21 cellular contexts compared by ENCODE assay signal in the genomic region with DNA sequence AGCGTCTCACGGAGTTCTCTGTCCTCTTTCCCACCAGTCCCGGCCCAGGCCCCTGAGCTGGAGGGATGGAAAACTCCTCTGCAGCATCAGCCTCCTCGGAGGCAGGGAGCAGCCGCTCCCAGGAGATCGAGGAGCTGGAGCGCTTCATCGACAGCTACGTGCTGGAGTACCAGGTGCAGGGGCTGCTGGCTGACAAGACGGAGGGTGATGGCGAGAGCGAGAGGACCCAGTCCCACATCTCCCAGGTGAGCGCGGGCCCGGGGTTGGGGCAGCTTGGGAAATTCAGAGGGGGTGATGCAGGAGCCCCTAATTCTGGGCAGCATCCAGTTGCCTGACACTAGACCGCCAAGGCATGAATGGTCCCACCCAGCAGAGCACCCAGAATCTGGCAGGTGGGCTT.
DNase-seq lines count a peak whose midpoint lies in the region; ATAC-seq, FAIRE-seq and TF ChIP-seq lines count a peak whose summit lies in the region.
"Had no signal": no experiment of that assay in that cellular context is flagged by ENCODE, and none has a peak within 500 bp of the region (broad histone marks: within the 10 kb centered on the region; RNA-seq: fewer than 3 reads in every experiment).

No MANE protein-coding gene starts in this region.

- H2BK120ac ChIP-seq in H1 (replicated peaks; ENCODE audit: low read depth, low read length) (no peak overlapping the region), trophoblast cell (ENCODE audit: insufficient read depth, low read length, poor library complexity) (no peak overlapping the region)

- H3K79me1 ChIP-seq in H1 (ENCODE audit: low read depth, low read length) = no peaks in the 10 kb centered on the region
- peaks cover 13% of the 10 kb centered on the region for H3K79me1 ChIP-seq in trophoblast cell (ENCODE audit: low read length)

- H3K23ac ChIP-seq in H1 (ENCODE audit: insufficient read length) (no peak overlapping the region), trophoblast cell (ENCODE audit: low read length) (no peak overlapping the region)

- peaks cover 7% of the 10 kb centered on the region; the same call in 1 of the 2 replicates for H3K27me3 Mint-ChIP-seq in HFFc6 (ENCODE audit: insufficient read depth)
- H3K27me3 Mint-ChIP-seq: B cell; CD4-positive, CD25-positive, alpha-beta regulatory T cell had no signal

- TF ChIP-seq POLR2A in H1 (IDR thresholded peaks at IDR 0.05; ENCODE audit: control extremely low read depth in 1 of 2, low read depth in 2 of 2, low read length in 2 of 2) = no peak

- H3K27me3 ChIP-seq in H1 (replicated peaks in 1 of 4; ENCODE audit: control insufficient read depth in 3 of 4, extremely low read depth in 1 of 4, insufficient read depth in 3 of 4, low read length in 3 of 4) (no peaks in the 10 kb centered on the region), trophoblast cell (ENCODE audit: insufficient read depth, low read length) (no peaks in the 10 kb centered on the region)
- H3K27me3 ChIP-seq: BLaER1 had no signal

- H3K9ac ChIP-seq in H1 (replicated peaks in 1 of 4; ENCODE audit: extremely low read depth in 1 of 4, low read depth in 3 of 4, low read length in 3 of 4) = no peak overlapping the region
- no peak overlapping the region for H3K9ac ChIP-seq in trophoblast cell (ENCODE audit: low read length)
- H3K9ac ChIP-seq: BLaER1, GM23248 had no signal

- no peak for ATAC-seq in GM21423 (IDR thresholded peaks at IDR 0.05; ENCODE audit: unreplicated experiment)
- ATAC-seq: CD8-positive, alpha-beta T cell; HCT116 had no signal

- no peak overlapping the region for H2AK5ac ChIP-seq in H1 (ENCODE audit: low read depth, low read length)
- no peak overlapping the region for H2AK5ac ChIP-seq in trophoblast cell (ENCODE audit: low read length)

- TF ChIP-seq EP300 in H1 (IDR thresholded peaks at IDR 0.05; ENCODE audit: borderline replicate concordance in 1 of 2, low read depth in 2 of 2, low read length in 2 of 2) = no peak

- H3K4me3 Mint-ChIP-seq in HFFc6 = no peak overlapping the region
- H3K4me3 Mint-ChIP-seq: B cell; CD4-positive, CD25-positive, alpha-beta regulatory T cell; CD8-positive, alpha-beta T cell; H9 had no signal

- H3K9me3 ChIP-seq in H1 (ENCODE audit: insufficient read depth in 2 of 2, low read depth in 1 of 2, low read length in 1 of 2) = no peaks in the 10 kb centered on the region
- no peaks in the 10 kb centered on the region for H3K9me3 ChIP-seq in trophoblast cell (ENCODE audit: insufficient read depth, low read depth, low read length)
- H3K9me3 ChIP-seq: BLaER1, Caco-2 had no signal

- no peaks in the 10 kb centered on the region for H3K9me3 Mint-ChIP-seq in HFFc6
- H3K9me3 Mint-ChIP-seq: CD4-positive, CD25-positive, alpha-beta regulatory T cell; CD8-positive, alpha-beta T cell; H9 had no signal

- no peaks in the 10 kb centered on the region for H4K20me1 ChIP-seq in H1 (replicated peaks in 1 of 2; ENCODE audit: control insufficient read depth in 1 of 2, insufficient read depth in 2 of 2, low read length in 2 of 2)

- CTCF ChIA-PET in RWPE1 (lab: Yijun Ruan, JAX) (interaction anchor here (0.8 kb wide), 1 partner anchor 330 kb away, joined by 4 read pairs; no protein-coding TSS in a partner anchor), H1 (lab: Charles Lee; ENCODE audit: partially characterized antibody) (interaction anchor here (1.1 to 4.7 kb wide), 7 partner anchors 8 to 144 kb away, joined by 3 to 39 read pairs (median 7); no protein-coding TSS in a partner anchor)

- H3K4me2 ChIP-seq in H1 (ENCODE audit: insufficient read depth in 1 of 2, low read depth in 2 of 2, low read length in 2 of 2) = no peak overlapping the region
- H3K4me2 ChIP-seq in trophoblast cell (ENCODE audit: low read length) = no peak overlapping the region
- H3K4me2 ChIP-seq: BLaER1 had no signal

- no peaks in the 10 kb centered on the region; a peak in 1 of 4 replicates for H3K79me2 ChIP-seq in H1 (ENCODE audit: control insufficient read depth in 1 of 2, insufficient read depth in 2 of 2, low read length in 2 of 2)
- no peaks in the 10 kb centered on the region for H3K79me2 ChIP-seq in trophoblast cell (ENCODE audit: control insufficient read depth, insufficient read depth, low read length, poor library complexity)

- no peak for FAIRE-seq in H1 (lab: Jason Lieb, UNC)
- FAIRE-seq: G401.6, GM12892 had no signal

- H3K4me3 ChIP-seq in H1 (ENCODE audit: extremely low read depth in 1 of 4, insufficient read depth in 2 of 4, low read depth in 3 of 4, low read length in 4 of 4) (no peak overlapping the region), trophoblast cell (ENCODE audit: low read depth, low read length) (no peak overlapping the region)
- H3K4me3 ChIP-seq: BLaER1, GM23248 had no signal

- POLR2A ChIA-PET in RWPE1 (lab: Yijun Ruan, JAX; ENCODE audit: low non-redundant PET) = no interaction called here
- POLR2A ChIA-PET in H1 (lab: Charles Lee; ENCODE audit: partially characterized antibody) = interaction anchor here (1.5 kb wide), 1 partner anchor 15 kb away, joined by 4 read pairs; no protein-coding TSS in a partner anchor

- H3K36me3 ChIP-seq in H1 (ENCODE audit: control insufficient read depth in 2 of 4, insufficient read depth in 4 of 4, low read length in 3 of 4) (no peaks in the 10 kb centered on the region; a peak in 1 of 8 replicates), trophoblast cell (ENCODE audit: control insufficient read depth in 1 of 2, insufficient read depth in 2 of 2, low read length in 2 of 2) (peaks cover 6% of the 10 kb centered on the region in 2 experiments)

- H2BK20ac ChIP-seq in H1 (ENCODE audit: low read length) = no peak overlapping the region

- no peak overlapping the region for H2BK12ac ChIP-seq in H1 (ENCODE audit: low read depth, low read length)
- no peak overlapping the region for H2BK12ac ChIP-seq in trophoblast cell (ENCODE audit: low read length)

- H4K12ac ChIP-seq in trophoblast cell (ENCODE audit: low read depth, low read length) = no peak overlapping the region

- no peak overlapping the region for H2BK5ac ChIP-seq in H1 (ENCODE audit: low read depth, low read length)
- H2BK5ac ChIP-seq in trophoblast cell (ENCODE audit: low read depth, low read length, poor library complexity) = no peak overlapping the region

- H3K56ac ChIP-seq in H1 (replicated peaks; ENCODE audit: insufficient read length, low read depth, low read length) = no peak overlapping the region

- DNase-seq in HFFc6 (no peak), RWPE1 (ENCODE audit: low spot score) (no peak), H1 (ENCODE audit: low read depth in 1 of 2, low spot score in 2 of 2) (no peak), trophoblast cell (no peak), MV-4-11 (lab: John Stamatoyannopoulos, UW) (no peak), NCI-H510A treated with DMSO at 0.1 percent for 48 hours (lab: John Stamatoyannopoulos, UW) (no peak)
- DNase-seq in effector CD8-positive, alpha-beta T cell (lab: John Stamatoyannopoulos, UW) = no peak
- DNase-seq: Caco-2; CD4-positive, CD25-positive, alpha-beta regulatory T cell; CD8-positive, alpha-beta T cell; DMS153; DND-41; GM23248; H9 had no signal

- no peak overlapping the region for H2BK15ac ChIP-seq in H1 (ENCODE audit: low read length)

- no peak overlapping the region for H4K5ac ChIP-seq in H1 (ENCODE audit: insufficient read length, low read depth, low read length)

- H3K27ac ChIP-seq in RWPE1 (0 out of 2 replicates have a peak overlapping the region, but pooled peaks have one; percentile 11), H1 (ENCODE audit: low read depth, low read length) (no peak overlapping the region), trophoblast cell (ENCODE audit: low read depth, low read length) (no peak overlapping the region)
- H3K27ac ChIP-seq: BLaER1, C4-2B, GM23248 had no signal

- H3K4me1 ChIP-seq in H1 (replicated peaks in 1 of 4; ENCODE audit: control insufficient read depth in 3 of 4, insufficient read depth in 4 of 4, low read length in 3 of 4) = peaks cover 0 to 10% (median 5%) of the 10 kb centered on the region in 4 experiments; a peak in 5 of 7 replicates
- peaks cover 24 to 29% of the 10 kb centered on the region in 2 experiments for H3K4me1 ChIP-seq in trophoblast cell (ENCODE audit: control insufficient read depth in 1 of 2, insufficient read depth in 2 of 2, low read length in 2 of 2)
- H3K4me1 ChIP-seq: Caco-2 had no signal

- H4K91ac ChIP-seq in H1 (replicated peaks; ENCODE audit: insufficient read length, low read length) (no peak overlapping the region), trophoblast cell (ENCODE audit: low read depth, low read length) (no peak overlapping the region)

- H3K23me2 ChIP-seq in H1 (ENCODE audit: low read depth, low read length) = no peaks in the 10 kb centered on the region

- TF ChIP-seq CTCF in HFFc6 (IDR thresholded peaks at IDR 0.05) (no peak), RWPE1 (conservative IDR thresholded peaks at IDR 0.05; ENCODE audit: low read depth) (no peak), H1 (IDR thresholded peaks at IDR 0.05; ENCODE audit: control extremely low read depth in 1 of 3, insufficient read depth in 1 of 3, low read depth in 1 of 3, low read length in 3 of 3) (no peak)

- H3K27ac Mint-ChIP-seq in HFFc6 = peak overlapping the region; percentile 75; the same call in 1 of the 2 replicates
- H3K27ac Mint-ChIP-seq: B cell; CD4-positive, CD25-positive, alpha-beta regulatory T cell; CD8-positive, alpha-beta T cell had no signal

- WGBS in H1 (ENCODE audit: extremely low coverage in 1 of 2, insufficient coverage in 1 of 2, insufficient read length in 1 of 2, insufficient replicate concordance in 2 of 2, low coverage in 1 of 2, low lambda C conversion rate in 2 of 2, missing lambda C conversion rate in 1 of 2), 2 experiments = 92% methylated on average over 16 of the region's 16 CpGs; no CpG with 5 or more reads in 1 of the 2 experiments
- no CpG with 5 or more reads among the region's 16 CpGs for WGBS in trophoblast cell (ENCODE audit: extremely low coverage, insufficient coverage, insufficient read length)

- peaks cover 14% of the 10 kb centered on the region for H3K36me3 Mint-ChIP-seq in HFFc6 (ENCODE audit: low read depth)
- H3K36me3 Mint-ChIP-seq: CD4-positive, CD25-positive, alpha-beta regulatory T cell; CD8-positive, alpha-beta T cell had no signal

- H3K18ac ChIP-seq in H1 (ENCODE audit: extremely low read depth, low read length) = no peak overlapping the region
- H3K18ac ChIP-seq in trophoblast cell (ENCODE audit: low read length) = peak overlapping the region; percentile 3

- H3K4me1 Mint-ChIP-seq in HFFc6 (ENCODE audit: low read depth) = peaks cover 77% of the 10 kb centered on the region
- H3K4me1 Mint-ChIP-seq: CD4-positive, CD25-positive, alpha-beta regulatory T cell had no signal

- H2AFZ ChIP-seq in H1 (ENCODE audit: low read length) (no peak overlapping the region), trophoblast cell (ENCODE audit: insufficient read depth, low read length, poor library complexity) (no peak overlapping the region)
- H2AFZ ChIP-seq: GM23248 had no signal

- H3K4ac ChIP-seq in H1 (replicated peaks; ENCODE audit: insufficient read length, low read depth, low read length) (no peak overlapping the region), trophoblast cell (ENCODE audit: low read depth, low read length) (no peak overlapping the region)

- TF ChIP-seq RAD21 in H1 (IDR thresholded peaks at IDR 0.05 in 1 of 2, conservative IDR thresholded peaks at IDR 0.05 in 1 of 2; ENCODE audit: low read depth in 2 of 2, low read length in 2 of 2) = no peak

- no peak overlapping the region for H3K14ac ChIP-seq in H1 (ENCODE audit: insufficient read length)
- H3K14ac ChIP-seq in trophoblast cell (ENCODE audit: low read length) = no peak overlapping the region

- peak overlapping the region; percentile 63; the same call in 1 of the 2 replicates for H4K8ac ChIP-seq in H1 (ENCODE audit: extremely low read depth, insufficient read depth, low read length)
- H4K8ac ChIP-seq in trophoblast cell (ENCODE audit: low read depth, low read length) = no peak overlapping the region
